ENCODE assay signal across 14 cellular contexts in genomic region chrX:136636121-136636520, GRCh38. TPM values are rescaled to one million over a fixed set of nuclear protein-coding genes. Genes with fewer than 3 reads are reported as not detected.
DNase-seq lines count a peak whose midpoint lies in the region; ATAC-seq and TF ChIP-seq lines count a peak whose summit lies in the region.
"Had no signal": no experiment of that assay in that cellular context is flagged by ENCODE, and none has a peak within 500 bp of the region (broad histone marks: within the 10 kb centered on the region; RNA-seq: fewer than 3 reads in every experiment).

No MANE protein-coding gene starts in this region.

- no peaks in the 10 kb centered on the region for H3K27me3 Mint-ChIP-seq in activated naive CD4-positive, alpha-beta T cell treated with anti-CD3 and anti-CD28 coated beads, Interleukin-2, amount 50 U/mL, for 24 hours
- H3K27me3 Mint-ChIP-seq in activated naive CD8-positive, alpha-beta T cell treated with anti-CD3 and anti-CD28 coated beads, Interleukin-2, amount 50 U/mL, for 24 hours = no peaks in the 10 kb centered on the region
- peaks cover 2% of the 10 kb centered on the region for H3K27me3 Mint-ChIP-seq in neural progenitor cell (ENCODE audit: insufficient read depth, low read depth)

- no peak overlapping the region for H3K27ac Mint-ChIP-seq in activated naive CD4-positive, alpha-beta T cell treated with anti-CD3 and anti-CD28 coated beads, Interleukin-2, amount 50 U/mL, for 24 hours
- H3K27ac Mint-ChIP-seq in activated naive CD8-positive, alpha-beta T cell treated with anti-CD3 and anti-CD28 coated beads, Interleukin-2, amount 50 U/mL, for 24 hours = peak overlapping the region; percentile 85
- no peak overlapping the region for H3K27ac Mint-ChIP-seq in neural progenitor cell

- no peak overlapping the region for H3K4me3 ChIP-seq in neural progenitor cell
- H3K4me3 ChIP-seq: colonic mucosa, SK-N-MC had no signal

- H3K4me1 Mint-ChIP-seq in activated naive CD4-positive, alpha-beta T cell treated with anti-CD3 and anti-CD28 coated beads, Interleukin-2, amount 50 U/mL, for 24 hours = peaks cover 81% of the 10 kb centered on the region
- H3K4me1 Mint-ChIP-seq in activated naive CD8-positive, alpha-beta T cell treated with anti-CD3 and anti-CD28 coated beads, Interleukin-2, amount 50 U/mL, for 24 hours = peaks cover 81% of the 10 kb centered on the region
- peaks cover 15% of the 10 kb centered on the region for H3K4me1 Mint-ChIP-seq in neural progenitor cell

- H3K4me3 Mint-ChIP-seq in activated naive CD4-positive, alpha-beta T cell treated with anti-CD3 and anti-CD28 coated beads, Interleukin-2, amount 50 U/mL, for 24 hours = peak overlapping the region; percentile 82
- no peak overlapping the region for H3K4me3 Mint-ChIP-seq in activated naive CD8-positive, alpha-beta T cell treated with anti-CD3 and anti-CD28 coated beads, Interleukin-2, amount 50 U/mL, for 24 hours
- H3K4me3 Mint-ChIP-seq in neural progenitor cell = no peak overlapping the region

- no peaks in the 10 kb centered on the region for H3K79me2 ChIP-seq in neural progenitor cell (ENCODE audit: low read depth)
- H3K79me2 ChIP-seq: parathyroid adenoma had no signal

- no peaks in the 10 kb centered on the region for H3K9me3 Mint-ChIP-seq in activated naive CD4-positive, alpha-beta T cell treated with anti-CD3 and anti-CD28 coated beads, Interleukin-2, amount 50 U/mL, for 24 hours
- no peaks in the 10 kb centered on the region for H3K9me3 Mint-ChIP-seq in activated naive CD8-positive, alpha-beta T cell treated with anti-CD3 and anti-CD28 coated beads, Interleukin-2, amount 50 U/mL, for 24 hours
- peaks cover 7% of the 10 kb centered on the region for H3K9me3 Mint-ChIP-seq in neural progenitor cell

- H4K20me1 ChIP-seq in neural progenitor cell (ENCODE audit: low read depth) = no peaks in the 10 kb centered on the region

- H3K27me3 ChIP-seq in neural progenitor cell = no peaks in the 10 kb centered on the region
- H3K27me3 ChIP-seq: colonic mucosa had no signal

- H3K4me1 ChIP-seq in neural progenitor cell = peaks cover 17% of the 10 kb centered on the region
- H3K4me1 ChIP-seq: colonic mucosa, parathyroid adenoma had no signal

- peak overlapping the region; percentile 88 for H3K27ac ChIP-seq in neural progenitor cell
- H3K27ac ChIP-seq: colonic mucosa, parathyroid adenoma, SK-N-MC had no signal

- no peak overlapping the region for H3K9ac ChIP-seq in neural progenitor cell
- H3K9ac ChIP-seq: parathyroid adenoma had no signal

- peak overlapping the region; percentile 62 for H3K4me2 ChIP-seq in neural progenitor cell

- H3K9me3 ChIP-seq in neural progenitor cell (ENCODE audit: low read depth) = peaks cover 5% of the 10 kb centered on the region
- H3K9me3 ChIP-seq: colonic mucosa had no signal

- no peak for TF ChIP-seq CTCF in neural progenitor cell (IDR thresholded peaks at IDR 0.05)

- H2AFZ ChIP-seq in neural progenitor cell (replicated peaks) = no peak overlapping the region
- H2AFZ ChIP-seq: parathyroid adenoma had no signal

- H3K36me3 Mint-ChIP-seq in activated naive CD4-positive, alpha-beta T cell treated with anti-CD3 and anti-CD28 coated beads, Interleukin-2, amount 50 U/mL, for 24 hours = no peaks in the 10 kb centered on the region
- H3K36me3 Mint-ChIP-seq in activated naive CD8-positive, alpha-beta T cell treated with anti-CD3 and anti-CD28 coated beads, Interleukin-2, amount 50 U/mL, for 24 hours (ENCODE audit: low read depth) = peaks cover 4% of the 10 kb centered on the region
- no peaks in the 10 kb centered on the region for H3K36me3 Mint-ChIP-seq in neural progenitor cell

- DNase-seq in activated naive CD4-positive, alpha-beta T cell treated with Interleukin-2 at 50 U/mL for 16 hours = no peak
- DNase-seq in NCI-H524 (lab: John Stamatoyannopoulos, UW) = peak; percentile 39 to 53
- DNase-seq in activated naive CD8-positive, alpha-beta T cell treated with anti-CD3 and anti-CD28 coated beads, Interleukin-2, amount 50 U/mL, for 24 hours = no peak
- DNase-seq in neural progenitor cell (ENCODE audit: low spot score) = peak; percentile 83
- DNase-seq in NCI-H187 treated with DMSO at 0.1 percent for 48 hours (lab: John Stamatoyannopoulos, UW) = no peak
- no peak for DNase-seq in NCI-H526 (lab: John Stamatoyannopoulos, UW)
- DNase-seq in NCI-H2227 treated with DMSO at 0.1 percent for 48 hours (lab: John Stamatoyannopoulos, UW) = no peak
- DNase-seq: colonic mucosa, NCI-H1048, PC-3 had no signal

- ATAC-seq in activated naive CD8-positive, alpha-beta T cell treated with anti-CD3 and anti-CD28 coated beads, Interleukin-2, amount 50 U/mL, for 24 hours = no peak
- ATAC-seq: PC-3 had no signal

- H3F3A ChIP-seq in neural progenitor cell (ENCODE audit: low read depth) = peaks cover 20% of the 10 kb centered on the region

- no peaks in the 10 kb centered on the region for H3K36me3 ChIP-seq in neural progenitor cell
- H3K36me3 ChIP-seq: colonic mucosa had no signal

RNA-seq across cellular contexts. Expression of gene CD40LG, which starts 11.8 kb away (rescaled TPM):
- total RNA-seq in neural progenitor cell (ENCODE audit: low replicate concordance) = not detected in 2 replicates
- total RNA-seq: astrocyte, PC-3 had no signal

Comparison
In these comparisons a context has a peak if more than half of its experiments do, and no peak if none do; other contexts are left out.
1. DNase-seq: peak in NCI-H524 (2 of 2) and neural progenitor cell (single experiment); none in activated naive CD4-positive, alpha-beta T cell treated with Interleukin-2 at 50 U/mL for 16 hours (single experiment), activated naive CD8-positive, alpha-beta T cell treated with anti-CD3 and anti-CD28 coated beads, Interleukin-2, amount 50 U/mL, for 24 hours (single experiment), NCI-H187 treated with DMSO at 0.1 percent for 48 hours (single experiment), NCI-H526 (0 of 2) and NCI-H2227 treated with DMSO at 0.1 percent for 48 hours (single experiment).